In the genomic region with DNA sequence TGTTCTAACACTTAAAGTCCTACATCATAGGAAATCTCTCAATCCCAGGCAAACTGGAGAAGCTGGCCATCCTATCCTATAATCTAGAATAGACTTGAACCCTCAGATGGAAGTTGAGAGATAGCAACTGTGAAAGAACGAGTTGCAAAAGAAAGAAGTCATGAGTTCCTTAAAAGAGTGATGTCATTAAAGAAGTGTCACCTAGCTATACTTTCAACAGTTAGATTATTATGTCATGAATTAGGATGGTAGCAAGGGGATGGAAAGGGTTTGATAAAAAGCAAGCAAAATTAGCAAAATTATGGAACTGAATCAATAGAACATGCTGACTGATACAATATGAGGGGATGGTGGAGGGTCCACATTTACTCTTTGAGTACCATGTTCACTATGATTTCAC, we compare ENCODE assay signal across 15 cellular contexts. TPM values are rescaled to one million over a fixed set of nuclear protein-coding genes. Genes with fewer than 3 reads are reported as not detected.
A peak's percentile ranks its signal among the peaks of the same experiment; 100 is the strongest.
DNase-seq lines count a peak whose midpoint lies in the region; ATAC-seq and TF ChIP-seq lines count a peak whose summit lies in the region.
"Had no signal": no experiment of that assay in that cellular context is flagged by ENCODE, and none has a peak within 500 bp of the region (broad histone marks: within the 10 kb centered on the region; RNA-seq: fewer than 3 reads in every experiment).

No MANE protein-coding gene starts in this region.

- no peaks in the 10 kb centered on the region for H3K36me3 ChIP-seq in ACC112 (ENCODE audit: insufficient read depth, low read length)
- H3K36me3 ChIP-seq in HEK293 (ENCODE audit: control insufficient read depth in 2 of 2, insufficient read depth in 1 of 2, low read length in 2 of 2), result no peaks in the 10 kb centered on the region
- H3K36me3 ChIP-seq in endodermal cell (ENCODE audit: control insufficient read depth, insufficient read depth, low read length), result peaks cover 10% of the 10 kb centered on the region
- H3K36me3 ChIP-seq: HAP-1 had no signal

- H3K4me1 Mint-ChIP-seq in endodermal cell, result peaks cover 9% of the 10 kb centered on the region
- H3K4me1 Mint-ChIP-seq: CD4-positive, alpha-beta memory T cell had no signal

- H3K4me3 ChIP-seq in ACC112 (ENCODE audit: low read depth, low read length), result no peak overlapping the region
- H3K4me3 ChIP-seq in HEK293 (ENCODE audit: low read depth, low read length), result no peak overlapping the region
- H3K4me3 ChIP-seq in endodermal cell (ENCODE audit: low read length), result peak overlapping the region; percentile 58
- H3K4me3 ChIP-seq: A549, HAP-1 had no signal

- no peak for ATAC-seq in left ventricle myocardium superior
- ATAC-seq: A549 had no signal

- TF ChIP-seq CTCF in HEK293 (tag by site-specific recombination; IDR thresholded peaks at IDR 0.05), result no peak
- no peak for TF ChIP-seq CTCF in endodermal cell (conservative IDR thresholded peaks at IDR 0.05)

- no peak overlapping the region for H3K27ac Mint-ChIP-seq in endodermal cell
- H3K27ac Mint-ChIP-seq: CD4-positive, alpha-beta memory T cell had no signal

- peaks cover under 1% of the 10 kb centered on the region for H3K27me3 Mint-ChIP-seq in endodermal cell (ENCODE audit: insufficient read depth)

- H3K4me1 ChIP-seq in ACC112 (ENCODE audit: control insufficient read depth, insufficient read depth, low read length, unreplicated experiment) (peaks cover 17% of the 10 kb centered on the region), HEK293 (ENCODE audit: control insufficient read depth, insufficient read depth, low read length) (no peaks in the 10 kb centered on the region), endodermal cell (ENCODE audit: control insufficient read depth, insufficient read depth, low read length) (no peaks in the 10 kb centered on the region)
- H3K4me1 ChIP-seq: A549, Caco-2, HAP-1 had no signal

- H3K4me3 Mint-ChIP-seq in endodermal cell, result no peak overlapping the region
- H3K4me3 Mint-ChIP-seq: CD4-positive, alpha-beta memory T cell had no signal

- intact Hi-C loops in left ventricle myocardium superior (cut with micrococcal nuclease), result no loop called here

- no peak for DNase-seq in endodermal cell
- DNase-seq in left ventricle myocardium superior, result no peak
- DNase-seq in COR-L47 (lab: John Stamatoyannopoulos, UW), result no peak
- DNase-seq in NCI-H1417 (lab: John Stamatoyannopoulos, UW), result no peak
- DNase-seq: 8988T; C1 segment of cervical spinal cord; Caco-2; CD4-positive, alpha-beta memory T cell; DMS153; DND-41; GOT3 had no signal

- H3K79me2 ChIP-seq in ACC112 (ENCODE audit: control insufficient read depth, insufficient read depth, low read length, unreplicated experiment), result no peaks in the 10 kb centered on the region

- peaks cover 37% of the 10 kb centered on the region for H3K36me3 Mint-ChIP-seq in endodermal cell (ENCODE audit: low read depth)
- H3K36me3 Mint-ChIP-seq: CD4-positive, alpha-beta memory T cell had no signal

- peaks cover 23% of the 10 kb centered on the region for H3K9me3 Mint-ChIP-seq in endodermal cell

- H3K9me3 ChIP-seq in HEK293 (ENCODE audit: control insufficient read depth, insufficient read depth, low read depth, low read length) (no peaks in the 10 kb centered on the region), endodermal cell (ENCODE audit: control insufficient read depth, low read length) (peaks cover 51% of the 10 kb centered on the region)
- H3K9me3 ChIP-seq: A549, Caco-2, HAP-1 had no signal

- H3K9ac ChIP-seq in endodermal cell (ENCODE audit: extremely low read depth, low read length, poor library complexity, severe bottlenecking), result no peak overlapping the region

- WGBS in endodermal cell (ENCODE audit: insufficient coverage in 1 of 2, insufficient read length in 1 of 2), 2 experiments, result 88% methylated on average over 1 of the region's 1 CpG; no CpG with 5 or more reads in 1 of the 2 experiments

- H3K27me3 ChIP-seq in ACC112 (ENCODE audit: insufficient read depth, low read length), result no peaks in the 10 kb centered on the region
- H3K27me3 ChIP-seq in endodermal cell (ENCODE audit: control insufficient read depth, insufficient read depth, low read length, poor library complexity, severe bottlenecking), result no peaks in the 10 kb centered on the region

- H2AFZ ChIP-seq in ACC112 (ENCODE audit: low read length, unreplicated experiment), result no peak overlapping the region

- POLR2A ChIA-PET in HEK293 (lab: Yijun Ruan, JAX), result no interaction called here

- CTCF ChIA-PET in HEK293 (lab: Yijun Ruan, JAX), result interaction anchor here (0.6 kb wide), 1 partner anchor 447 kb away, joined by 3 read pairs; no protein-coding TSS in a partner anchor

- peak overlapping the region; percentile 38 for H3K27ac ChIP-seq in ACC112 (ENCODE audit: low read depth, low read length)
- H3K27ac ChIP-seq in HEK293 (ENCODE audit: extremely low read depth, low read depth, low read length), result no peak overlapping the region
- H3K27ac ChIP-seq in endodermal cell (ENCODE audit: low read depth, low read length), result no peak overlapping the region
- H3K27ac ChIP-seq: A549 had no signal

TF ChIP-seq in HEK293, 187 proteins besides CTCF, POLR2A, EP300 and RAD21:
- TF ChIP-seq, protein P1, sequence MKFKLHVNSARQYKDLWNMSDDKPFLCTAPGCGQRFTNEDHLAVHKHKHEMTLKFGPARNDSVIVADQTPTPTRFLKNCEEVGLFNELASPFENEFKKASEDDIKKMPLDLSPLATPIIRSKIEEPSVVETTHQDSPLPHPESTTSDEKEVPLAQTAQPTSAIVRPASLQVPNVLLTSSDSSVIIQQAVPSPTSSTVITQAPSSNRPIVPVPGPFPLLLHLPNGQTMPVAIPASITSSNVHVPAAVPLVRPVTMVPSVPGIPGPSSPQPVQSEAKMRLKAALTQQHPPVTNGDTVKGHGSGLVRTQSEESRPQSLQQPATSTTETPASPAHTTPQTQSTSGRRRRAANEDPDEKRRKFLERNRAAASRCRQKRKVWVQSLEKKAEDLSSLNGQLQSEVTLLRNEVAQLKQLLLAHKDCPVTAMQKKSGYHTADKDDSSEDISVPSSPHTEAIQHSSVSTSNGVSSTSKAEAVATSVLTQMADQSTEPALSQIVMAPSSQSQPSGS (tag by site-specific recombination; IDR thresholded peaks at IDR 0.05; ENCODE audit: low read depth), result peak; percentile 65
- no peak for TF ChIP-seq KLF7 (tag by site-specific recombination; IDR thresholded peaks at IDR 0.05; ENCODE audit: borderline replicate concordance)

RNA-seq across cellular contexts. Expression of gene MAPK10, which starts 7.1 kb away (rescaled TPM):
- total RNA-seq in endodermal cell, result 10 to 100 TPM; 45.1 to 70.2 TPM
- 68.7 TPM for polyA plus RNA-seq in endodermal cell (2013, experiment 1 of 2)
- 59.2 TPM for polyA plus RNA-seq in endodermal cell (2013, experiment 2 of 2)
- total RNA-seq in left ventricle myocardium superior, result 3.2 TPM
- total RNA-seq: CD4-positive, alpha-beta memory T cell had no signal

Comparison
In these comparisons a context has a peak if more than half of its experiments do, and no peak if none do; other contexts are left out.
1. RNA of gene MAPK10, which starts 7.1 kb away (total RNA-seq): 45.1 to 70.2 TPM in endodermal cell; 3.2 TPM in left ventricle myocardium superior (single experiment); every median in the first group is over 10 times any median in the second.